ENCODE assay signal across 9 cellular contexts in the genomic region with DNA sequence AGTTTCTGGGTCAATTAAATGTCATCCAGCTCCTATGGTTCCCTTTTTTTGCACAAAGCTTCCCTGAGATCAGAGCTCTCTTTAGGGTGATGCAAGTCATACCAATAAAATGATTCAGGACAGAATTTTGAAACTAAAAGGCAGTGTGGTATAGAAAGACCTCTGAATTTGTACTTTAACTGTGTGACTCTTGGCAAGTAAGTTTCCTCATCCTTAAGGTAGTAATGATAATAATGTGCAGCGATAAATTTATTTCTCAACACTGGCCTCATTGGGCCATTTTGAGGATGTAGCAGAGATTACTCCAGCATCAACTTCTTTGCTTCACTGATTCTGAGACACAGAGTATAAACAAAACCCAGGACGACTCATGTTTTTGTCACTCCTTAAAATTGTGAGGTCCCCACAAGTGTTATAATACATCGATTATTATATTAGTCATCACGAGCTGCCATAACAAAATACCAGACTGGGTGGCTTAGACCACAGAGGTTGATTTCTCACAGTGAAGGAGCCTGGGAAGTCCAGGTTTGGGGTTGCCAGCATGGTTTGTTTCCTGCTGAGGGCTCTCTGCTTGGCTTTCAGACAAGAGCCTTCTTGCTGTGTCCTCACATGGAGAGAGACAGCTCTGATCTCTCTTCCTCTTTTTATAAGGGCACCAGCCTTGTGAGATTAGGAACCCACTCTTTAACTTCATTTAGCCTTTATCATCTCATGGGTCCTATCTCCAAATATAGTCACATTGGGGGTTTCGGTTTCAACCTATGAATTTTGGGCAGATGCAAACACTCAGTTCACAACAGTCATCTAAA.
DNase-seq lines count a peak whose midpoint lies in the region; ATAC-seq, FAIRE-seq and TF ChIP-seq lines count a peak whose summit lies in the region.
"Had no signal": no experiment of that assay in that cellular context is flagged by ENCODE, and none has a peak within 500 bp of the region (broad histone marks: within the 10 kb centered on the region; RNA-seq: fewer than 3 reads in every experiment).

No MANE protein-coding gene starts in this region.

- H3K36me3 ChIP-seq in BLaER1 treated with 17β-estradiol and CSF1 and Interleukin-3, amounts not matched to agents 10 nM and 100 nM, result no peaks in the 10 kb centered on the region
- no peaks in the 10 kb centered on the region for H3K36me3 ChIP-seq in suprapubic skin

- H3K9ac ChIP-seq in BLaER1 treated with 17β-estradiol and CSF1 and Interleukin-3, amounts not matched to agents 10 nM and 100 nM, result peak overlapping the region in 6 of 11 experiments; percentile 6 to 51 (median 34); a peak in 7 of 22 replicates

- no peaks in the 10 kb centered on the region for H3K27me3 ChIP-seq in BLaER1 treated with 17β-estradiol and CSF1 and Interleukin-3, amounts not matched to agents 10 nM and 100 nM
- H3K27me3 ChIP-seq in suprapubic skin, result no peaks in the 10 kb centered on the region

- peak; percentile 89 for DNase-seq in astrocyte of the spinal cord (ENCODE audit: low read depth, low spot score)
- no peak for DNase-seq in COLO668 (lab: John Stamatoyannopoulos, UW; ENCODE audit: unreplicated experiment)
- DNase-seq in T1000 (lab: John Stamatoyannopoulos, UW), result no peak
- no peak for DNase-seq in suprapubic skin (ENCODE audit: low spot score in 2 of 2)
- no peak for DNase-seq in H54 (ENCODE audit: insufficient read length, low spot score)

- peaks cover 0 to 29% (median 5%) of the 10 kb centered on the region in 11 experiments; a peak in 9 of 22 replicates for H3K9me3 ChIP-seq in BLaER1 treated with 17β-estradiol and CSF1 and Interleukin-3, amounts not matched to agents 10 nM and 100 nM (replicated peaks in 1 of 11)
- no peaks in the 10 kb centered on the region for H3K9me3 ChIP-seq in suprapubic skin

- TF ChIP-seq EP300 in suprapubic skin (IDR thresholded peaks at IDR 0.05), result no peak

- H4K20me1 ChIP-seq in BLaER1 treated with 17β-estradiol and CSF1 and Interleukin-3, amounts not matched to agents 10 nM and 100 nM, result no peaks in the 10 kb centered on the region

- no peak for FAIRE-seq in H54 (lab: Jason Lieb, UNC)
- FAIRE-seq: endothelial cell of umbilical vein had no signal

- peak overlapping the region; percentile 44 to 77 (median 57) for H3K4me2 ChIP-seq in BLaER1 treated with 17β-estradiol and CSF1 and Interleukin-3, amounts not matched to agents 10 nM and 100 nM

- TF ChIP-seq POLR2A in suprapubic skin (IDR thresholded peaks at IDR 0.05), result no peak
- TF ChIP-seq POLR2A in H54 (IDR thresholded peaks at IDR 0.05; ENCODE audit: low read depth, low read length), result no peak

- no peak overlapping the region; a peak in 1 of 20 replicates for H3K4me3 ChIP-seq in BLaER1 treated with 17β-estradiol and CSF1 and Interleukin-3, amounts not matched to agents 10 nM and 100 nM
- H3K4me3 ChIP-seq in astrocyte of the spinal cord (ENCODE audit: low read depth, low read length), result no peak overlapping the region
- H3K4me3 ChIP-seq in suprapubic skin, result no peak overlapping the region

- peaks cover 19 to 68% (median 57%) of the 10 kb centered on the region in 10 experiments for H3K4me1 ChIP-seq in BLaER1 treated with 17β-estradiol and CSF1 and Interleukin-3, amounts not matched to agents 10 nM and 100 nM
- H3K4me1 ChIP-seq in suprapubic skin, result peaks cover 10% of the 10 kb centered on the region

- whole genome bisulfite sequencing in suprapubic skin, result 78% methylated on average over 5 of the region's 5 CpGs

- ATAC-seq in GM19452 (IDR thresholded peaks at IDR 0.05; ENCODE audit: unreplicated experiment) (peak; percentile 97), HG03378 (IDR thresholded peaks at IDR 0.05; ENCODE audit: unreplicated experiment) (peak; percentile 97)

- H3K27ac ChIP-seq in BLaER1 treated with 17β-estradiol and CSF1 and Interleukin-3, amounts not matched to agents 10 nM and 100 nM, result peak overlapping the region in 9 of 11 experiments; percentile 5 to 63 (median 53); a peak in 16 of 22 replicates
- H3K27ac ChIP-seq in suprapubic skin, result no peak overlapping the region

- in situ Hi-C loops in astrocyte of the spinal cord (cut with HindIII; ENCODE audit: low sequenced_read_pairs), result no loop called here

- TF ChIP-seq CTCF in astrocyte of the spinal cord (IDR thresholded peaks at IDR 0.05; ENCODE audit: low read depth, low read length), result no peak
- no peak for TF ChIP-seq CTCF in suprapubic skin (IDR thresholded peaks at IDR 0.05)
